ENCODE assay signal across 1 cellular context in the genomic region with DNA sequence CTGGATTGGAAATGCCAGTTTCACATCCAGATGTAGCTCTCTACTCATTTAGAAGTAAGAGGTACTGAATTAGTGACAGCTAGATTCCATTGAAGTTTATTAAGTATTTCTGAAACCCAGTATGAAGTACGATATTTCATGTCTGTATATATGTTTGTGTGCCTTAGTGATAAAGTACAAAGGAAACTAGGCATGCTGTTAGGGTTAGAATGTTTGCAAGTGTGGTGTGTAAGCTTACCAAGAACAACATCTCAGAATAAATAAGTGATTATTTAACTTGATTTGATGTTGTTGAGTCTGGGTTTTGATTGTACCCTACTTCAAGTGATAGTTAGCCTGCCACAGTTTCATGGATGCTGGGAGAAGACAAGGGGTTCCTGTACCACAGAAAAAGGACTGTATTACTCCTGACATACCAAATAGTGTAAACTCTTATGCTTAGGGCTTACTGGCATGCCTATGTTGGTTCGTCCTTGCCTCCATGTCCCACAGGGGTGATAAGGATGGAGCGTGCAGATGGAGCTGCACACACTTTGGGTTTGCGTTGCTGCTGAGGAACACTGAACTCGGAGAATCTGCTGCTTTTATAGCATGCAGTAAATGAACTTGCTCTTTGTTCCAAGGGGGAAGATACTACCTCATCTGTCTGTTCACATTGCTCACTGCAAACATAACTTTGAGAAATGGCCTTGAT.
TF ChIP-seq lines count a peak whose summit lies in the region.

No MANE protein-coding gene starts in this region.

TF ChIP-seq in HepG2, 621 proteins besides CTCF, POLR2A, EP300 and RAD21:
- TF ChIP-seq, protein P1, sequence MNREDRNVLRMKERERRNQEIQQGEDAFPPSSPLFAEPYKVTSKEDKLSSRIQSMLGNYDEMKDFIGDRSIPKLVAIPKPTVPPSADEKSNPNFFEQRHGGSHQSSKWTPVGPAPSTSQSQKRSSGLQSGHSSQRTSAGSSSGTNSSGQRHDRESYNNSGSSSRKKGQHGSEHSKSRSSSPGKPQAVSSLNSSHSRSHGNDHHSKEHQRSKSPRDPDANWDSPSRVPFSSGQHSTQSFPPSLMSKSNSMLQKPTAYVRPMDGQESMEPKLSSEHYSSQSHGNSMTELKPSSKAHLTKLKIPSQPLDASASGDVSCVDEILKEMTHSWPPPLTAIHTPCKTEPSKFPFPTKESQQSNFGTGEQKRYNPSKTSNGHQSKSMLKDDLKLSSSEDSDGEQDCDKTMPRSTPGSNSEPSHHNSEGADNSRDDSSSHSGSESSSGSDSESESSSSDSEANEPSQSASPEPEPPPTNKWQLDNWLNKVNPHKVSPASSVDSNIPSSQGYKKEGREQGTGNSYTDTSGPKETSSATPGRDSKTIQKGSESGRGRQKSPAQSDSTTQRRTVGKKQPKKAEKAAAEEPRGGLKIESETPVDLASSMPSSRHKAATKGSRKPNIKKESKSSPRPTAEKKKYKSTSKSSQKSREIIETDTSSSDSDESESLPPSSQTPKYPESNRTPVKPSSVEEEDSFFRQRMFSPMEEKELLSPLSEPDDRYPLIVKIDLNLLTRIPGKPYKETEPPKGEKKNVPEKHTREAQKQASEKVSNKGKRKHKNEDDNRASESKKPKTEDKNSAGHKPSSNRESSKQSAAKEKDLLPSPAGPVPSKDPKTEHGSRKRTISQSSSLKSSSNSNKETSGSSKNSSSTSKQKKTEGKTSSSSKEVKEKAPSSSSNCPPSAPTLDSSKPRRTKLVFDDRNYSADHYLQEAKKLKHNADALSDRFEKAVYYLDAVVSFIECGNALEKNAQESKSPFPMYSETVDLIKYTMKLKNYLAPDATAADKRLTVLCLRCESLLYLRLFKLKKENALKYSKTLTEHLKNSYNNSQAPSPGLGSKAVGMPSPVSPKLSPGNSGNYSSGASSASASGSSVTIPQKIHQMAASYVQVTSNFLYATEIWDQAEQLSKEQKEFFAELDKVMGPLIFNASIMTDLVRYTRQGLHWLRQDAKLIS (CRISPR knock-in tag; IDR thresholded peaks at IDR 0.05): peak; percentile 79; the same call in 1 of the 2 replicates
- TF ChIP-seq ELF3 (CRISPR knock-in tag; IDR thresholded peaks at IDR 0.05) (peak; percentile 37; the same call in 1 of the 2 replicates), KAT7 (CRISPR knock-in tag; IDR thresholded peaks at IDR 0.05; ENCODE audit: borderline replicate concordance) (no peak), PRMT3 (CRISPR knock-in tag; IDR thresholded peaks at IDR 0.05; ENCODE audit: borderline replicate concordance, low read depth) (no peak), SALL1 (CRISPR knock-in tag; IDR thresholded peaks at IDR 0.05) (peak; percentile 60), ZNF777 (CRISPR knock-in tag; IDR thresholded peaks at IDR 0.05) (no peak), CBX5 (CRISPR knock-in tag; IDR thresholded peaks at IDR 0.05; ENCODE audit: borderline replicate concordance) (peak; percentile 36; the same call in 1 of the 2 replicates), SOX5 (CRISPR knock-in tag; IDR thresholded peaks at IDR 0.05; ENCODE audit: borderline replicate concordance) (peak; percentile 30; the same call in 1 of the 2 replicates), ISL2 (CRISPR knock-in tag; IDR thresholded peaks at IDR 0.05) (no peak), POLR2G (IDR thresholded peaks at IDR 0.05; ENCODE audit: low read depth, low read length) (peak; percentile 49; the same call in 1 of the 2 replicates), ZNF605 (CRISPR knock-in tag; IDR thresholded peaks at IDR 0.05) (0 out of 2 replicates have a peak, but pooled peaks have one; percentile 36), ARID4A (CRISPR knock-in tag; IDR thresholded peaks at IDR 0.05; ENCODE audit: borderline replicate concordance) (peak; percentile 16; the same call in 1 of the 2 replicates), ZNF761 (CRISPR knock-in tag; conservative IDR thresholded peaks at IDR 0.05) (0 out of 2 replicates have a peak, but pooled peaks have one; percentile 23), ZNF383 (CRISPR knock-in tag; IDR thresholded peaks at IDR 0.05; ENCODE audit: borderline replicate concordance) (0 out of 2 replicates have a peak, but pooled peaks have one; percentile 44), ZNF12 (CRISPR knock-in tag; IDR thresholded peaks at IDR 0.05) (0 out of 2 replicates have a peak, but pooled peaks have one; percentile 9), NFE2L1 (CRISPR knock-in tag; IDR thresholded peaks at IDR 0.05; ENCODE audit: borderline replicate concordance) (no peak), GZF1 (CRISPR knock-in tag; IDR thresholded peaks at IDR 0.05) (0 out of 2 replicates have a peak, but pooled peaks have one; percentile 52), RBM22 (optimal IDR thresholded peaks at IDR 0.05; ENCODE audit: low read length) (peak; percentile 100), SAP130 (CRISPR knock-in tag; IDR thresholded peaks at IDR 0.05; ENCODE audit: low read depth) (peak; percentile 32; the same call in 1 of the 2 replicates), ZMAT3 (CRISPR knock-in tag; conservative IDR thresholded peaks at IDR 0.05) (peak; percentile 11; the same call in 1 of the 2 replicates), ZBTB38 (CRISPR knock-in tag; IDR thresholded peaks at IDR 0.05) (peak; percentile 88), ZNF644 (CRISPR knock-in tag; IDR thresholded peaks at IDR 0.05; ENCODE audit: low read depth) (0 out of 2 replicates have a peak, but pooled peaks have one; percentile 20), MED1 (CRISPR knock-in tag; IDR thresholded peaks at IDR 0.05) (peak; percentile 61), ZNF614 (CRISPR knock-in tag; IDR thresholded peaks at IDR 0.05; ENCODE audit: borderline replicate concordance) (no peak), LCORL (IDR thresholded peaks at IDR 0.05) (no peak), LCORL (CRISPR knock-in tag; IDR thresholded peaks at IDR 0.05) (0 out of 2 replicates have a peak, but pooled peaks have one; percentile 16), PAF1 (CRISPR knock-in tag; IDR thresholded peaks at IDR 0.05) (peak; percentile 73), FOXC1 (CRISPR knock-in tag; IDR thresholded peaks at IDR 0.05; ENCODE audit: borderline replicate concordance) (no peak), TEAD3 (CRISPR knock-in tag; optimal IDR thresholded peaks at IDR 0.05; ENCODE audit: borderline replicate concordance) (peak; percentile 22), ZBTB33 (CRISPR knock-in tag; IDR thresholded peaks at IDR 0.05) (peak; percentile 42; the same call in 1 of the 2 replicates)
- TF ChIP-seq, protein P2, sequence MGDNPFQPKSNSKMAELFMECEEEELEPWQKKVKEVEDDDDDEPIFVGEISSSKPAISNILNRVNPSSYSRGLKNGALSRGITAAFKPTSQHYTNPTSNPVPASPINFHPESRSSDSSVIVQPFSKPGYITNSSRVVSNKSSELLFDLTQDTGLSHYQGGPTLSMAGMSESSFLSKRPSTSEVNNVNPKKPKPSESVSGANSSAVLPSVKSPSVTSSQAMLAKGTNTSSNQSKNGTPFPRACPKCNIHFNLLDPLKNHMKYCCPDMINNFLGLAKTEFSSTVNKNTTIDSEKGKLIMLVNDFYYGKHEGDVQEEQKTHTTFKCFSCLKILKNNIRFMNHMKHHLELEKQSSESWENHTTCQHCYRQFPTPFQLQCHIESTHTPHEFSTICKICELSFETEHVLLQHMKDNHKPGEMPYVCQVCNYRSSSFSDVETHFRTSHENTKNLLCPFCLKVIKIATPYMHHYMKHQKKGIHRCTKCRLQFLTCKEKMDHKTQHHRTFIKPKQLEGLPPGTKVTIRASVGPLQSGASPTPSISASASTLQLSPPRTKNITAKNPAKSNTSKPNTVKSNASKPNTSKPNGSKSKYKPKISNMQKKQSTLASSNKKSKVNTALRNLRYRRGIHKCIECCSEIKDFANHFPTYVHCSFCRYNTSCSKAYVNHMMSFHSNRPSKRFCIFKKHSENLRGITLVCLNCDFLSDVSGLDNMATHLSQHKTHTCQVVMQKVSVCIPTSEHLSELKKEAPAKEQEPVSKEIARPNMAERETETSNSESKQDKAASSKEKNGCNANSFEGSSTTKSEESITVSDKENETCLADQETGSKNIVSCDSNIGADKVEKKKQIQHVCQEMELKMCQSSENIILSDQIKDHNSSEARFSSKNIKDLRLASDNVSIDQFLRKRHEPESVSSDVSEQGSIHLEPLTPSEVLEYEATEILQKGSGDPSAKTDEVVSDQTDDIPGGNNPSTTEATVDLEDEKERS (CRISPR knock-in tag; IDR thresholded peaks at IDR 0.05): 0 out of 2 replicates have a peak, but pooled peaks have one; percentile 63
- TF ChIP-seq, protein P3, sequence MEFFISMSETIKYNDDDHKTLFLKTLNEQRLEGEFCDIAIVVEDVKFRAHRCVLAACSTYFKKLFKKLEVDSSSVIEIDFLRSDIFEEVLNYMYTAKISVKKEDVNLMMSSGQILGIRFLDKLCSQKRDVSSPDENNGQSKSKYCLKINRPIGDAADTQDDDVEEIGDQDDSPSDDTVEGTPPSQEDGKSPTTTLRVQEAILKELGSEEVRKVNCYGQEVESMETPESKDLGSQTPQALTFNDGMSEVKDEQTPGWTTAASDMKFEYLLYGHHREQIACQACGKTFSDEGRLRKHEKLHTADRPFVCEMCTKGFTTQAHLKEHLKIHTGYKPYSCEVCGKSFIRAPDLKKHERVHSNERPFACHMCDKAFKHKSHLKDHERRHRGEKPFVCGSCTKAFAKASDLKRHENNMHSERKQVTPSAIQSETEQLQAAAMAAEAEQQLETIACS (CRISPR knock-in tag; IDR thresholded peaks at IDR 0.05): no peak
- TF ChIP-seq, protein P4, sequence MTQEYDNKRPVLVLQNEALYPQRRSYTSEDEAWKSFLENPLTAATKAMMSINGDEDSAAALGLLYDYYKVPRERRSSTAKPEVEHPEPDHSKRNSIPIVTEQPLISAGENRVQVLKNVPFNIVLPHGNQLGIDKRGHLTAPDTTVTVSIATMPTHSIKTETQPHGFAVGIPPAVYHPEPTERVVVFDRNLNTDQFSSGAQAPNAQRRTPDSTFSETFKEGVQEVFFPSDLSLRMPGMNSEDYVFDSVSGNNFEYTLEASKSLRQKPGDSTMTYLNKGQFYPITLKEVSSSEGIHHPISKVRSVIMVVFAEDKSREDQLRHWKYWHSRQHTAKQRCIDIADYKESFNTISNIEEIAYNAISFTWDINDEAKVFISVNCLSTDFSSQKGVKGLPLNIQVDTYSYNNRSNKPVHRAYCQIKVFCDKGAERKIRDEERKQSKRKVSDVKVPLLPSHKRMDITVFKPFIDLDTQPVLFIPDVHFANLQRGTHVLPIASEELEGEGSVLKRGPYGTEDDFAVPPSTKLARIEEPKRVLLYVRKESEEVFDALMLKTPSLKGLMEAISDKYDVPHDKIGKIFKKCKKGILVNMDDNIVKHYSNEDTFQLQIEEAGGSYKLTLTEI (CRISPR knock-in tag; conservative IDR thresholded peaks at IDR 0.05): no peak
TF ChIP-seq in HepG2: peak in this region for 23.
